Comparison of ENCODE assay signal across 29 cellular contexts in genomic region chr13:43864921-43865320, GRCh38.
"Had no signal": no experiment of that assay in that cellular context is flagged by ENCODE, and none has a peak within 500 bp of the region (broad histone marks: within the 10 kb centered on the region; RNA-seq: fewer than 3 reads in every experiment).

No MANE protein-coding gene starts in this region.

- FAIRE-seq: frontal cortex had no signal

- H3K27ac ChIP-seq: colonic mucosa, esophagus squamous epithelium, neutrophil, parathyroid adenoma, prostate gland, sigmoid colon, thoracic aorta, tibial nerve, upper lobe of left lung, uterus had no signal

- H3K9me3 Mint-ChIP-seq: dendritic cell treated with granulocyte-macrophage colony-stimulating factor and Interleukin-4, amounts not matched to agents 40 ng/mL and 50 ng/mL, for 4 days; immature natural killer cell; natural killer cell treated with Interleukin-12 subunit alpha and Interleukin-12 subunit beta and Interleukin-15 and Interleukin-18, amount 100 ng/mL, for 72 hours; stimulated activated naive B cell treated with anti-CD40 and anti-IgM and Interleukin-4, amounts not matched to agents 10 μg/mL and 1 μg/mL and 100 μg/mL, for 72 hours; stimulated activated naive CD8-positive, alpha-beta T cell treated with anti-CD3 and anti-CD28 coated beads, Interleukin-15, Interleukin-2, amounts not matched to agents 100 ng/mL and 50 ng/mL, for 24 hours had no signal

- H3K4me1 Mint-ChIP-seq: endodermal cell; immature natural killer cell; mesothelial cell of epicardium; naive B cell; neural crest cell; stimulated activated naive B cell treated with anti-CD40 and anti-IgM and Interleukin-4, amounts not matched to agents 10 μg/mL and 1 μg/mL and 100 μg/mL, for 72 hours had no signal

- H3K27me3 Mint-ChIP-seq: dendritic cell treated with granulocyte-macrophage colony-stimulating factor and Interleukin-4, amounts not matched to agents 40 ng/mL and 50 ng/mL, for 4 days; naive B cell; natural killer cell treated with Interleukin-12 subunit alpha and Interleukin-12 subunit beta and Interleukin-15 and Interleukin-18, amount 100 ng/mL, for 72 hours; stimulated activated naive B cell treated with anti-CD40 and anti-IgM and Interleukin-4, amounts not matched to agents 10 μg/mL and 1 μg/mL and 100 μg/mL, for 72 hours; stimulated activated naive CD8-positive, alpha-beta T cell treated with anti-CD3 and anti-CD28 coated beads, Interleukin-15, Interleukin-2, amounts not matched to agents 100 ng/mL and 50 ng/mL, for 24 hours had no signal

- H3K4me3 ChIP-seq: colonic mucosa, esophagus squamous epithelium, lung, mucosa of descending colon, prostate gland, sigmoid colon, thoracic aorta, tibial nerve, upper lobe of left lung, uterus had no signal

- DNase-seq: colonic mucosa; effector CD8-positive, alpha-beta T cell; endodermal cell; erythroblast; esophagus squamous epithelium; hypothalamus; immature natural killer cell; islet precursor cell; mesenchymal stem cell; mucosa of descending colon; naive B cell; right cardiac atrium; sigmoid colon; stimulated activated naive B cell treated with anti-CD40 and anti-IgM and Interleukin-4, amounts not matched to agents 10 μg/mL and 1 μg/mL and 100 μg/mL, for 72 hours; upper lobe of left lung; uterus had no signal

- H3K27me3 ChIP-seq: colonic mucosa, esophagus squamous epithelium, neutrophil, sigmoid colon, tibial nerve, upper lobe of left lung, uterus had no signal

- ATAC-seq: left lobe of liver; mucosa of descending colon; natural killer cell treated with Interleukin-12 subunit alpha and Interleukin-12 subunit beta and Interleukin-15 and Interleukin-18, amount 100 ng/mL, for 72 hours; right cardiac atrium; stimulated activated naive B cell treated with anti-CD40 and anti-IgM and Interleukin-4, amounts not matched to agents 10 μg/mL and 1 μg/mL and 100 μg/mL, for 72 hours had no signal

- H3K4me3 Mint-ChIP-seq: dendritic cell treated with granulocyte-macrophage colony-stimulating factor and Interleukin-4, amounts not matched to agents 40 ng/mL and 50 ng/mL, for 4 days; endodermal cell; immature natural killer cell; mesothelial cell of epicardium; naive B cell; natural killer cell treated with Interleukin-12 subunit alpha and Interleukin-12 subunit beta and Interleukin-15 and Interleukin-18, amount 100 ng/mL, for 72 hours; neural crest cell; stimulated activated naive B cell treated with anti-CD40 and anti-IgM and Interleukin-4, amounts not matched to agents 10 μg/mL and 1 μg/mL and 100 μg/mL, for 72 hours; stimulated activated naive CD8-positive, alpha-beta T cell treated with anti-CD3 and anti-CD28 coated beads, Interleukin-15, Interleukin-2, amounts not matched to agents 100 ng/mL and 50 ng/mL, for 24 hours had no signal

- H3K9me3 ChIP-seq: colonic mucosa, esophagus squamous epithelium, mucosa of descending colon, neutrophil, prostate gland, sigmoid colon, thoracic aorta, tibial nerve, upper lobe of left lung, uterus had no signal

- H3K27ac Mint-ChIP-seq: dendritic cell treated with granulocyte-macrophage colony-stimulating factor and Interleukin-4, amounts not matched to agents 40 ng/mL and 50 ng/mL, for 4 days; endodermal cell; immature natural killer cell; mesothelial cell of epicardium; naive B cell; natural killer cell treated with Interleukin-12 subunit alpha and Interleukin-12 subunit beta and Interleukin-15 and Interleukin-18, amount 100 ng/mL, for 72 hours; stimulated activated naive B cell treated with anti-CD40 and anti-IgM and Interleukin-4, amounts not matched to agents 10 μg/mL and 1 μg/mL and 100 μg/mL, for 72 hours; stimulated activated naive CD8-positive, alpha-beta T cell treated with anti-CD3 and anti-CD28 coated beads, Interleukin-15, Interleukin-2, amounts not matched to agents 100 ng/mL and 50 ng/mL, for 24 hours had no signal

- H2AFZ ChIP-seq: parathyroid adenoma had no signal

- H3K36me3 ChIP-seq: colonic mucosa, neutrophil, prostate gland, sigmoid colon, thoracic aorta, upper lobe of left lung, uterus had no signal

- H3K36me3 Mint-ChIP-seq: naive B cell; natural killer cell treated with Interleukin-12 subunit alpha and Interleukin-12 subunit beta and Interleukin-15 and Interleukin-18, amount 100 ng/mL, for 72 hours had no signal

- H3K9ac ChIP-seq: parathyroid adenoma had no signal

- H3K4me1 ChIP-seq: colonic mucosa, esophagus squamous epithelium, parathyroid adenoma, prostate gland, sigmoid colon, tibial nerve, upper lobe of left lung, uterus had no signal

- H3K79me2 ChIP-seq: parathyroid adenoma had no signal
